ENCODE assay signal across 13 cellular contexts in the genomic region with DNA sequence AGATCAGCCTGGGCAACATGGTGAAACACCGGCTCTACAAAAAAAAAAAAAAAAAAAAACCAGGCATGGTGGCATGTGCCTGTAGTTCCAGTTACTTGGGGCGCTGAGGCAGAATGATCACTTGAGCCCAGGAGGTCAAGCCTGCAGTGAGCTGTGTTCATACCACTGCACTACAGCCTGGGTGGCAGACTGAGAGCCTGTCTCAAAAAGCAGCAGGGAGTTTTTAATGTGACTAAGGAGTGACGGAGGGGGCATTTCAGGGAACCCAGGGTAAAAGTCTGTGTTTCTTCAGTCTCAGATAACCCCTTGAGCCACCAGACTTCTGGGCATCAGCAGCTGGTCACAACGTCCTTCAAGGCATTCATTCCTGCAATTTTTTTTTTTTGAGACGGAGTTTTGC. TPM values are rescaled to one million over a fixed set of nuclear protein-coding genes. Genes with fewer than 3 reads are reported as not detected.
DNase-seq lines count a peak whose midpoint lies in the region; FAIRE-seq and TF ChIP-seq lines count a peak whose summit lies in the region.
"Had no signal": no experiment of that assay in that cellular context is flagged by ENCODE, and none has a peak within 500 bp of the region (broad histone marks: within the 10 kb centered on the region; RNA-seq: fewer than 3 reads in every experiment).

No MANE protein-coding gene starts in this region.

- H3K4me1 ChIP-seq in breast epithelium (peaks cover 0 to 5% of the 10 kb centered on the region in 2 donors), iPS-15b (ENCODE audit: control insufficient read depth, insufficient read depth, low read length) (peaks cover 34% of the 10 kb centered on the region), stomach (peaks cover 0 to 57% (median 29%) of the 10 kb centered on the region in 4 donors)

- H3K9ac ChIP-seq in iPS-15b (ENCODE audit: low read depth, low read length): peak overlapping the region; percentile 70

- BruUV-seq in MCF 10A (replicated peaks; lab: Mats Ljungman, UMichigan): no TSS peak

- FAIRE-seq in GM12892 (lab: Jason Lieb, UNC): no peak
- FAIRE-seq: G401.6 had no signal

- H3K4me3 Mint-ChIP-seq in MCF 10A (ENCODE audit: unreplicated experiment): no peak overlapping the region
- H3K4me3 Mint-ChIP-seq in activated CD4-positive, alpha-beta memory T cell treated with anti-CD3 and anti-CD28 coated beads, Interleukin-2, amount 10 ng/mL, durations not matched to agents 7 days and 5 days: no peak overlapping the region

- H3K4me3 ChIP-seq in breast epithelium (no peak overlapping the region), iPS-15b (ENCODE audit: low read depth, low read length) (peak overlapping the region; percentile 4), stomach (no peak overlapping the region)

- DNase-seq in MCF 10A (ENCODE audit: unreplicated experiment): no peak
- DNase-seq in breast epithelium (ENCODE audit: low spot score in 2 of 2): no peak
- no peak for DNase-seq in activated CD4-positive, alpha-beta memory T cell treated with anti-CD3 and anti-CD28 coated beads, Interleukin-2, amount 10 ng/mL, durations not matched to agents 7 days and 5 days
- no peak for DNase-seq in stomach
- no peak for DNase-seq in medulla oblongata (ENCODE audit: extremely low spot score)
- DNase-seq in GM12892 (ENCODE audit: insufficient read length): no peak
- DNase-seq in NCI-H2171 treated with DMSO at 0.1 percent for 48 hours (lab: John Stamatoyannopoulos, UW): no peak
- DNase-seq: activated CD4-positive, alpha-beta T cell treated with anti-CD3 and anti-CD28 coated beads for 1 hour; NCI-H1436 had no signal

- peaks cover 14% of the 10 kb centered on the region for H3K4me1 Mint-ChIP-seq in MCF 10A (ENCODE audit: insufficient read depth, unreplicated experiment)
- peaks cover 37% of the 10 kb centered on the region for H3K4me1 Mint-ChIP-seq in activated CD4-positive, alpha-beta memory T cell treated with anti-CD3 and anti-CD28 coated beads, Interleukin-2, amount 10 ng/mL, durations not matched to agents 7 days and 5 days

- H3K27me3 ChIP-seq in breast epithelium (no peaks in the 10 kb centered on the region), iPS-15b (ENCODE audit: control insufficient read depth, insufficient read depth, low read length) (no peaks in the 10 kb centered on the region), stomach (no peaks in the 10 kb centered on the region)

- CTCF ChIA-PET in MCF 10A (lab: Yijun Ruan, JAX): interaction anchor here (0.6 to 1.0 kb wide), 6 partner anchors 19 to 131 kb away, joined by 3 to 6 read pairs (median 4); no protein-coding TSS in a partner anchor
- CTCF ChIA-PET in activated CD4-positive, alpha-beta memory T cell treated with anti-CD3 and anti-CD28 coated beads, Interleukin-2, amount 10 ng/mL, durations not matched to agents 7 days and 5 days (lab: Charles Lee): interaction anchor here (0.7 to 4.2 kb wide), 4 partner anchors 20 to 101 kb away, joined by 4 to 20 read pairs (median 5); partner anchors contain the start of genes CUEDC2 and FBXL15

- intact Hi-C loops in MCF 10A (cut with micrococcal nuclease): no loop called here
- intact Hi-C loops in breast epithelium (cut with DNase I; ENCODE audit: low total_unique reads): no loop called here
- intact Hi-C loops in stomach (cut with DNase I; ENCODE audit: low total_unique reads): no loop called here

- H3K27ac ChIP-seq in breast epithelium: peak overlapping the region in 1 of 2 donors; percentile 14
- H3K27ac ChIP-seq in stomach: peak overlapping the region in 4 of 5 donors; percentile 41 to 94 (median 62)

- H3K36me3 ChIP-seq in breast epithelium: no peaks in the 10 kb centered on the region
- H3K36me3 ChIP-seq in iPS-15b (ENCODE audit: control insufficient read depth, insufficient read depth, low read length): peaks cover 11% of the 10 kb centered on the region
- H3K36me3 ChIP-seq in stomach: peaks cover 0 to 12% (median 5%) of the 10 kb centered on the region in 4 donors

- H3K9me3 Mint-ChIP-seq in MCF 10A (ENCODE audit: unreplicated experiment): no peaks in the 10 kb centered on the region
- no peaks in the 10 kb centered on the region for H3K9me3 Mint-ChIP-seq in activated CD4-positive, alpha-beta memory T cell treated with anti-CD3 and anti-CD28 coated beads, Interleukin-2, amount 10 ng/mL, durations not matched to agents 7 days and 5 days
- H3K9me3 Mint-ChIP-seq: activated naive CD8-positive, alpha-beta T cell treated with anti-CD3 and anti-CD28 coated beads, Interleukin-2, amount 10 ng/mL, durations not matched to agents 7 days and 5 days had no signal

- TF ChIP-seq CTCF in MCF 10A (IDR thresholded peaks at IDR 0.05; ENCODE audit: unreplicated experiment) (no peak), breast epithelium (IDR thresholded peaks at IDR 0.05) (no peak), stomach (IDR thresholded peaks at IDR 0.05) (no peak)

- POLR2A ChIA-PET in MCF 10A (lab: Yijun Ruan, JAX): interaction anchor here (0.8 to 6.3 kb wide), 4 partner anchors 8 to 45 kb away, joined by 3 to 85 read pairs (median 40); partner anchors contain the start of gene FBXL15
- POLR2A ChIA-PET in activated CD4-positive, alpha-beta memory T cell treated with anti-CD3 and anti-CD28 coated beads, Interleukin-2, amount 10 ng/mL, durations not matched to agents 7 days and 5 days (lab: Charles Lee): interaction anchor here (0.6 to 6.3 kb wide), 7 partner anchors 8 to 322 kb away, joined by 3 to 79 read pairs (median 32); partner anchors contain the start of genes ACTR1A, CUEDC2, FBXL15 and SUFU

- no peak for TF ChIP-seq POLR2A in breast epithelium (IDR thresholded peaks at IDR 0.05)
- TF ChIP-seq POLR2A in stomach (IDR thresholded peaks at IDR 0.05): no peak
- no peak for TF ChIP-seq POLR2A in GM12892 (IDR thresholded peaks at IDR 0.05; ENCODE audit: low read depth, low read length)

- no peaks in the 10 kb centered on the region for H3K9me3 ChIP-seq in breast epithelium
- no peaks in the 10 kb centered on the region for H3K9me3 ChIP-seq in iPS-15b (ENCODE audit: control insufficient read depth, insufficient read depth, low read length)
- no peaks in the 10 kb centered on the region for H3K9me3 ChIP-seq in stomach

- H3K27ac Mint-ChIP-seq in MCF 10A (ENCODE audit: low read depth, unreplicated experiment): peak overlapping the region; percentile 25
- peak overlapping the region; percentile 49 for H3K27ac Mint-ChIP-seq in activated CD4-positive, alpha-beta memory T cell treated with anti-CD3 and anti-CD28 coated beads, Interleukin-2, amount 10 ng/mL, durations not matched to agents 7 days and 5 days

- WGBS in stomach, 5 donors: 73 to 87% (median 81%) methylated on average over 5 of the region's 5 CpGs

- no peaks in the 10 kb centered on the region for H3K27me3 Mint-ChIP-seq in MCF 10A (ENCODE audit: insufficient read depth, unreplicated experiment)
- no peaks in the 10 kb centered on the region for H3K27me3 Mint-ChIP-seq in activated CD4-positive, alpha-beta memory T cell treated with anti-CD3 and anti-CD28 coated beads, Interleukin-2, amount 10 ng/mL, durations not matched to agents 7 days and 5 days
- H3K27me3 Mint-ChIP-seq: activated naive CD8-positive, alpha-beta T cell treated with anti-CD3 and anti-CD28 coated beads, Interleukin-2, amount 10 ng/mL, durations not matched to agents 7 days and 5 days had no signal

- peaks cover 23% of the 10 kb centered on the region for H3K36me3 Mint-ChIP-seq in MCF 10A (ENCODE audit: insufficient read depth, unreplicated experiment)
- peaks cover 15% of the 10 kb centered on the region for H3K36me3 Mint-ChIP-seq in activated CD4-positive, alpha-beta memory T cell treated with anti-CD3 and anti-CD28 coated beads, Interleukin-2, amount 10 ng/mL, durations not matched to agents 7 days and 5 days (ENCODE audit: low read depth)

- TF ChIP-seq EP300 in stomach (IDR thresholded peaks at IDR 0.05): no peak

RNA-seq across cellular contexts. Expression of gene C10orf95, which starts 2.2 kb away (rescaled TPM):
- total RNA-seq in MCF 10A (2022) (0.49 and 0.63 TPM in 2 replicates), breast epithelium (under 1 TPM in 2 of 3 donors, not detected in 1; 0.33 to 0.59 TPM), stomach (1 to 10 TPM in 1 of 5 donors, not detected in 4; 8.0 TPM)
- total RNA-seq in activated CD4-positive, alpha-beta memory T cell treated with anti-CD3 and anti-CD28 coated beads, Interleukin-2, amount 10 ng/mL, durations not matched to agents 7 days and 5 days: under 1 TPM in 1 of 2 experiments, not detected in 1; 0.33 TPM
- under 1 TPM; 0.46 to 0.62 (median 0.53) TPM for polyA plus RNA-seq in stomach
- 0.30 TPM for polyA plus RNA-seq in GM12892 (2012; ENCODE audit: missing spikeins)
- total RNA-seq: urinary bladder had no signal

RNA-seq across cellular contexts. Expression of gene CUEDC2, which starts 21.1 kb away (rescaled TPM):
- total RNA-seq in MCF 10A (2022): 55.0 and 64.5 TPM in 2 replicates
- 10 to 100 TPM; 49.8 to 54.4 (median 50.3) TPM for total RNA-seq in breast epithelium
- 10 to 100 TPM; 60.9 to 64.5 TPM for total RNA-seq in activated CD4-positive, alpha-beta memory T cell treated with anti-CD3 and anti-CD28 coated beads, Interleukin-2, amount 10 ng/mL, durations not matched to agents 7 days and 5 days
- 100 to 1,000 TPM in 1 of 5 donors, 10 to 100 TPM in 4; 15.9 to 145 (median 31.8) TPM for total RNA-seq in stomach
- polyA plus RNA-seq in stomach: 10 to 100 TPM; 48.6 to 59.2 (median 49.2) TPM
- polyA plus RNA-seq in GM12892 (2012; ENCODE audit: missing spikeins): 66.9 TPM

RNA-seq across cellular contexts. Expression of gene FBXL15, which starts 32.9 kb away (rescaled TPM):
- total RNA-seq in MCF 10A (2022): 11.1 and 11.3 TPM in 2 replicates
- total RNA-seq in breast epithelium: 10 to 100 TPM; 16.8 to 24.8 (median 21.0) TPM
- 10 to 100 TPM; 13.5 to 14.3 TPM for total RNA-seq in activated CD4-positive, alpha-beta memory T cell treated with anti-CD3 and anti-CD28 coated beads, Interleukin-2, amount 10 ng/mL, durations not matched to agents 7 days and 5 days
- total RNA-seq in stomach: 100 to 1,000 TPM in 1 of 5 donors, 10 to 100 TPM in 2, 1 to 10 TPM in 2; 3.5 to 315 (median 15.6) TPM
- polyA plus RNA-seq in stomach: 10 to 100 TPM; 19.2 to 21.4 (median 20.4) TPM
- polyA plus RNA-seq in GM12892 (2012; ENCODE audit: missing spikeins): 0.66 TPM

RNA-seq across cellular contexts. Expression of gene PSD, which starts 34.9 kb away (rescaled TPM):
- total RNA-seq in MCF 10A (2022) (0.66 and 0.75 TPM in 2 replicates), breast epithelium (10 to 100 TPM in 1 of 3 donors, 1 to 10 TPM in 1, under 1 TPM in 1; 0.96 to 13.4 (median 6.3) TPM), stomach (10 to 100 TPM; 24.5 to 74.7 (median 24.6) TPM)
- 1 to 10 TPM; 1.4 TPM for total RNA-seq in activated CD4-positive, alpha-beta memory T cell treated with anti-CD3 and anti-CD28 coated beads, Interleukin-2, amount 10 ng/mL, durations not matched to agents 7 days and 5 days
- polyA plus RNA-seq in stomach: 10 to 100 TPM in 1 of 3 donors, 1 to 10 TPM in 2; 2.2 to 10.4 (median 2.3) TPM
- 2.0 TPM for polyA plus RNA-seq in GM12892 (2012; ENCODE audit: missing spikeins)

RNA-seq across cellular contexts. Expression of gene ACTR1A, which starts 49.0 kb away (rescaled TPM):
- total RNA-seq in MCF 10A (2022) (60.1 and 75.3 TPM in 2 replicates), breast epithelium (100 to 1,000 TPM in 1 of 3 donors, 10 to 100 TPM in 2; 84.9 to 110 (median 92.5) TPM), stomach (100 to 1,000 TPM in 1 of 5 donors, 10 to 100 TPM in 4; 46.9 to 277 (median 64.3) TPM)
- 10 to 100 TPM; 74.3 to 78.9 TPM for total RNA-seq in activated CD4-positive, alpha-beta memory T cell treated with anti-CD3 and anti-CD28 coated beads, Interleukin-2, amount 10 ng/mL, durations not matched to agents 7 days and 5 days
- 10 to 100 TPM; 41.5 to 60.7 (median 43.9) TPM for polyA plus RNA-seq in stomach
- polyA plus RNA-seq in GM12892 (2012; ENCODE audit: missing spikeins): 30.7 TPM
